ENCODE assay signal across 11 cellular contexts in genomic region chr17:61454095-61454931, GRCh38. TPM values are rescaled to one million over a fixed set of nuclear protein-coding genes. Genes with fewer than 3 reads are reported as not detected.
DNase-seq lines count a peak whose midpoint lies in the region; ATAC-seq and TF ChIP-seq lines count a peak whose summit lies in the region.
"Had no signal": no experiment of that assay in that cellular context is flagged by ENCODE, and none has a peak within 500 bp of the region (broad histone marks: within the 10 kb centered on the region; RNA-seq: fewer than 3 reads in every experiment).

No MANE protein-coding gene starts in this region.

- H3K4me1 Mint-ChIP-seq in T-cell (peaks cover 40 to 46% (median 43%) of the 10 kb centered on the region in 3 donors), progenitor cell of endocrine pancreas (ENCODE audit: low read depth) (peaks cover 18% of the 10 kb centered on the region)
- H3K4me1 Mint-ChIP-seq in T-helper 2 cell treated with Interferon-gamma antibody and Interleukin-4, amounts not matched to agents 5 μg/mL and 100 μg/mL, for 36 hours (ENCODE audit: low read depth): peaks cover 4% of the 10 kb centered on the region

- H3K9me2 ChIP-seq in GM23248 (ENCODE audit: insufficient read depth): no peaks in the 10 kb centered on the region

- H3K27me3 Mint-ChIP-seq in T-cell (peaks cover 71 to 77% of the 10 kb centered on the region in 2 donors), progenitor cell of endocrine pancreas (peaks cover 85% of the 10 kb centered on the region)
- H3K27me3 Mint-ChIP-seq in T-helper 2 cell treated with Interferon-gamma antibody and Interleukin-4, amounts not matched to agents 5 μg/mL and 100 μg/mL, for 36 hours (ENCODE audit: low read depth): peaks cover 81% of the 10 kb centered on the region

- H3K27ac Mint-ChIP-seq in T-cell (no peak overlapping the region), progenitor cell of endocrine pancreas (peak overlapping the region; percentile 55)
- no peak overlapping the region for H3K27ac Mint-ChIP-seq in T-helper 2 cell treated with Interferon-gamma antibody and Interleukin-4, amounts not matched to agents 5 μg/mL and 100 μg/mL, for 36 hours

- intact Hi-C loops in left colon (cut with DNase I, micrococcal nuclease): no loop called here

- no peaks in the 10 kb centered on the region for H3K4me1 ChIP-seq in GM23248 (ENCODE audit: insufficient read depth)
- H3K4me1 ChIP-seq: SJCRH30 had no signal

- H3K36me3 Mint-ChIP-seq in T-cell (no peaks in the 10 kb centered on the region), progenitor cell of endocrine pancreas (ENCODE audit: insufficient read depth) (no peaks in the 10 kb centered on the region)
- peaks cover 3% of the 10 kb centered on the region for H3K36me3 Mint-ChIP-seq in T-helper 2 cell treated with Interferon-gamma antibody and Interleukin-4, amounts not matched to agents 5 μg/mL and 100 μg/mL, for 36 hours (ENCODE audit: low read depth)

- H2AFZ ChIP-seq in GM23248: no peak overlapping the region

- H3K79me2 ChIP-seq in GM23248 (ENCODE audit: insufficient read depth): no peaks in the 10 kb centered on the region

- H3F3A ChIP-seq in GM23248 (ENCODE audit: insufficient read depth): no peaks in the 10 kb centered on the region

- H3K9ac ChIP-seq in GM23248: no peak overlapping the region

- peak; percentile 19 for DNase-seq in GM23248
- no peak for DNase-seq in T-cell
- DNase-seq in left colon: no peak
- no peak for DNase-seq in progenitor cell of endocrine pancreas (ENCODE audit: low spot score, unreplicated experiment)
- DNase-seq in T-helper 2 cell treated with Interferon-gamma antibody and Interleukin-4, amounts not matched to agents 5 μg/mL and 100 μg/mL, for 36 hours (ENCODE audit: low spot score): no peak
- DNase-seq in A172 (ENCODE audit: low spot score): no peak
- DNase-seq in DMS153 (lab: John Stamatoyannopoulos, UW): no peak
- DNase-seq: NCI-H1105 treated with DMSO at 0.1 percent for 48 hours, NCI-H748 treated with DMSO at 0.1 percent for 48 hours, SJCRH30 had no signal

- H3K4me3 Mint-ChIP-seq in T-cell (peak overlapping the region in 2 of 3 donors; percentile 10 to 60), progenitor cell of endocrine pancreas (ENCODE audit: low read depth) (peak overlapping the region; percentile 29)
- no peak overlapping the region for H3K4me3 Mint-ChIP-seq in T-helper 2 cell treated with Interferon-gamma antibody and Interleukin-4, amounts not matched to agents 5 μg/mL and 100 μg/mL, for 36 hours

- H3K27me3 ChIP-seq in GM23248 (replicated peaks; ENCODE audit: insufficient read depth): peaks cover 96% of the 10 kb centered on the region
- H3K27me3 ChIP-seq: SJCRH30 had no signal

- in situ Hi-C loops in GM23248 (cut with MboI): no loop called here

- CTCF ChIA-PET in T-cell (lab: Charles Lee): no interaction called here

- ATAC-seq in T-cell (replicated peaks in 1 of 4): peak in 1 of 4 experiments; percentile 19
- peak; percentile 64 for ATAC-seq in left colon
- no peak for ATAC-seq in HG02885 (IDR thresholded peaks at IDR 0.05; ENCODE audit: poor library complexity, unreplicated experiment)

- H3K27ac ChIP-seq in GM23248: no peak overlapping the region
- H3K27ac ChIP-seq: SJCRH30 had no signal

- TF ChIP-seq CTCF in progenitor cell of endocrine pancreas (IDR thresholded peaks at IDR 0.05; ENCODE audit: unreplicated experiment): no peak

- H3K4me2 ChIP-seq in GM23248 (ENCODE audit: unreplicated experiment): no peak overlapping the region

- H4K20me1 ChIP-seq in GM23248 (ENCODE audit: insufficient read depth): no peaks in the 10 kb centered on the region

- H3K9me3 Mint-ChIP-seq in T-cell (no peaks in the 10 kb centered on the region), progenitor cell of endocrine pancreas (ENCODE audit: low read depth) (no peaks in the 10 kb centered on the region)
- no peaks in the 10 kb centered on the region for H3K9me3 Mint-ChIP-seq in T-helper 2 cell treated with Interferon-gamma antibody and Interleukin-4, amounts not matched to agents 5 μg/mL and 100 μg/mL, for 36 hours

- H3K36me3 ChIP-seq in GM23248 (ENCODE audit: low read depth): no peaks in the 10 kb centered on the region
- H3K36me3 ChIP-seq: SJCRH30 had no signal

- WGBS in GM23248 (ENCODE audit: low coverage in 1 of 2, low lambda C conversion rate in 2 of 2, missing lambda C conversion rate in 2 of 2), 2 experiments: 17 to 18% methylated on average over 56 to 63 of the region's 68 CpGs

- POLR2A ChIA-PET in T-cell (lab: Charles Lee): no interaction called here

- H3K9me3 ChIP-seq in GM23248 (ENCODE audit: low read depth): no peaks in the 10 kb centered on the region
- H3K9me3 ChIP-seq: SJCRH30 had no signal

- no peak overlapping the region for H3K4me3 ChIP-seq in GM23248
- H3K4me3 ChIP-seq: SJCRH30 had no signal

RNA-seq across cellular contexts. Expression of gene TBX4, which starts 2.1 kb away (rescaled TPM):
- total RNA-seq in GM23248 (2014; rRNA removed; shearing (Covaris generic)): not detected in 2 replicates
- polyA plus RNA-seq in GM23248 (2016; fragmentation: Nextera tagmentation; extraction: Ambion mirVana): not detected in 2 replicates
- total RNA-seq in T-cell (not detected), left colon (not detected), progenitor cell of endocrine pancreas (not detected in 2 replicates)
- total RNA-seq in A172 (2014; rRNA removed; shearing (Covaris generic)): 0.10 and 1.0 TPM in 2 replicates

RNA-seq across cellular contexts. Expression of gene TBX2, which starts 54.7 kb away (rescaled TPM):
- 9.9 and 11.1 TPM in 2 replicates for total RNA-seq in GM23248 (2014; rRNA removed; shearing (Covaris generic))
- 1.7 and 2.1 TPM in 2 replicates for polyA plus RNA-seq in GM23248 (2016; fragmentation: Nextera tagmentation; extraction: Ambion mirVana)
- total RNA-seq in T-cell: under 1 TPM in 3 of 5 donors, not detected in 2; 0.26 to 0.82 (median 0.32) TPM
- 10 to 100 TPM in 1 of 2 donors, 1 to 10 TPM in 1; 5.8 to 11.7 TPM for total RNA-seq in left colon
- total RNA-seq in progenitor cell of endocrine pancreas: 1.1 and 3.6 TPM in 2 replicates
- 1.7 and 2.6 TPM in 2 replicates for total RNA-seq in A172 (2014; rRNA removed; shearing (Covaris generic))
